Comparison of ENCODE assay signal across 14 cellular contexts in the genomic region with DNA sequence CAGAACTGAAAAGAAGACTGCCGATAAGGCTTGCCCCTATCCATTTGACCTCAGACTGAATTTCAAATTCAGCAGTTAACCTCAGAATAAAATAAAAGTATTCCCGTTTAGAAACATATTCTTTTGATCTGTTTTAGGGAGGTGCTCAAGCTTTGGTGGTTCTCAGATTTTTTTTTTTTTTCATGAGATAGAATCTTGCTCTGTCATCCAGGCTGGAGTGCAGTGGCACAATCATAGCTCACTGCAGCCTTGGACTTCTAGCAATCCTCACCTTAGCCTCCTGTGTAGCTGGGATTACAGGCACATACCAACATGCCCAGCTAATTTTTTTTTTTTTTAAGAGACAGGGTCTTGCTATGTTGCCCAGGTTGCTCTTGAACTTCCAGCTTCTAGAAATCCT. TPM values are rescaled to one million over a fixed set of nuclear protein-coding genes. Genes with fewer than 3 reads are reported as not detected.
DNase-seq lines count a peak whose midpoint lies in the region; ATAC-seq and TF ChIP-seq lines count a peak whose summit lies in the region.
"Had no signal": no experiment of that assay in that cellular context is flagged by ENCODE, and none has a peak within 500 bp of the region (broad histone marks: within the 10 kb centered on the region; RNA-seq: fewer than 3 reads in every experiment).

No MANE protein-coding gene starts in this region.

- peaks cover 26% of the 10 kb centered on the region for H3K36me3 Mint-ChIP-seq in CD4-positive, CD25-positive, alpha-beta regulatory T cell
- H3K36me3 Mint-ChIP-seq in CD8-positive, alpha-beta T cell: peaks cover 40% of the 10 kb centered on the region
- H3K36me3 Mint-ChIP-seq in WTC11: peaks cover 17% of the 10 kb centered on the region
- H3K36me3 Mint-ChIP-seq in naive thymus-derived CD4-positive, alpha-beta T cell: peaks cover 0 to 42% (median 23%) of the 10 kb centered on the region in 5 donors

- intact Hi-C loops in CD8-positive, alpha-beta T cell (cut with DNase I, micrococcal nuclease): no loop called here
- intact Hi-C loops in naive thymus-derived CD4-positive, alpha-beta T cell (cut with micrococcal nuclease): loop anchor here in 1 of 2 donors (2.0 to 5.0 kb wide), 2 partner anchors 14 to 42 kb away; no protein-coding TSS in a partner anchor
- intact Hi-C loops in prostate gland (cut with DNase I): no loop called here

- 76% methylated on average over 2 of the region's 2 CpGs for WGBS in prostate gland

- H3K27me3 Mint-ChIP-seq in CD4-positive, CD25-positive, alpha-beta regulatory T cell: no peaks in the 10 kb centered on the region
- H3K27me3 Mint-ChIP-seq in CD8-positive, alpha-beta T cell (ENCODE audit: low read depth): no peaks in the 10 kb centered on the region
- no peaks in the 10 kb centered on the region for H3K27me3 Mint-ChIP-seq in WTC11 (ENCODE audit: low read depth)
- H3K27me3 Mint-ChIP-seq in naive thymus-derived CD4-positive, alpha-beta T cell: no peaks in the 10 kb centered on the region
- H3K27me3 Mint-ChIP-seq: CD4-positive, alpha-beta T cell had no signal

- H3K36me3 ChIP-seq in CD4-positive, CD25-positive, alpha-beta regulatory T cell (ENCODE audit: control insufficient read depth, insufficient read depth, low read length): peaks cover 6% of the 10 kb centered on the region
- no peaks in the 10 kb centered on the region for H3K36me3 ChIP-seq in CD8-positive, alpha-beta T cell (ENCODE audit: insufficient read depth, low read length)
- no peaks in the 10 kb centered on the region for H3K36me3 ChIP-seq in naive thymus-derived CD4-positive, alpha-beta T cell (ENCODE audit: control insufficient read depth in 2 of 3, insufficient read depth in 3 of 3, low read length in 3 of 3)
- H3K36me3 ChIP-seq in prostate gland: no peaks in the 10 kb centered on the region
- H3K36me3 ChIP-seq: BE2C had no signal

- CTCF ChIA-PET in CD8-positive, alpha-beta T cell (lab: Charles Lee): no interaction called here
- CTCF ChIA-PET in WTC11 (lab: Charles Lee): no interaction called here
- CTCF ChIA-PET in naive thymus-derived CD4-positive, alpha-beta T cell (lab: Charles Lee): no interaction called here

- POLR2A ChIA-PET in CD8-positive, alpha-beta T cell (lab: Charles Lee): interaction anchor here (0.7 kb wide), 1 partner anchor 94 kb away, joined by 4 read pairs; no protein-coding TSS in a partner anchor
- POLR2A ChIA-PET in WTC11 (lab: Charles Lee): no interaction called here
- POLR2A ChIA-PET in naive thymus-derived CD4-positive, alpha-beta T cell (lab: Charles Lee): no interaction called here

- H3K27me3 ChIP-seq in CD4-positive, CD25-positive, alpha-beta regulatory T cell (ENCODE audit: control insufficient read depth, insufficient read depth, low read length): no peaks in the 10 kb centered on the region
- H3K27me3 ChIP-seq in CD8-positive, alpha-beta T cell (ENCODE audit: insufficient read depth, low read length): no peaks in the 10 kb centered on the region
- no peaks in the 10 kb centered on the region for H3K27me3 ChIP-seq in naive thymus-derived CD4-positive, alpha-beta T cell (ENCODE audit: control insufficient read depth in 2 of 2, insufficient read depth in 2 of 2, low read length in 2 of 2)
- no peaks in the 10 kb centered on the region for H3K27me3 ChIP-seq in prostate gland (replicated peaks; ENCODE audit: insufficient read depth)
- H3K27me3 ChIP-seq: BE2C had no signal

- TF ChIP-seq POLR2A in prostate gland (IDR thresholded peaks at IDR 0.05): no peak

- no peaks in the 10 kb centered on the region for H3K9me3 Mint-ChIP-seq in CD4-positive, CD25-positive, alpha-beta regulatory T cell
- H3K9me3 Mint-ChIP-seq in CD8-positive, alpha-beta T cell: no peaks in the 10 kb centered on the region
- H3K9me3 Mint-ChIP-seq in WTC11: no peaks in the 10 kb centered on the region
- no peaks in the 10 kb centered on the region for H3K9me3 Mint-ChIP-seq in naive thymus-derived CD4-positive, alpha-beta T cell
- H3K9me3 Mint-ChIP-seq: CD4-positive, alpha-beta T cell; H9 had no signal

- H3K4me1 Mint-ChIP-seq in CD4-positive, CD25-positive, alpha-beta regulatory T cell: peaks cover 34 to 90% (median 65%) of the 10 kb centered on the region in 4 donors
- H3K4me1 Mint-ChIP-seq in CD8-positive, alpha-beta T cell (ENCODE audit: low read depth): peaks cover 88% of the 10 kb centered on the region
- H3K4me1 Mint-ChIP-seq in WTC11: peaks cover 82% of the 10 kb centered on the region
- peaks cover 40 to 91% (median 80%) of the 10 kb centered on the region in 7 donors for H3K4me1 Mint-ChIP-seq in naive thymus-derived CD4-positive, alpha-beta T cell

- no peak for TF ChIP-seq CTCF in CD8-positive, alpha-beta T cell (IDR thresholded peaks at IDR 0.05)
- TF ChIP-seq CTCF in WTC11 (IDR thresholded peaks at IDR 0.05): no peak
- TF ChIP-seq CTCF in prostate gland (IDR thresholded peaks at IDR 0.05): no peak

- H3K4me3 Mint-ChIP-seq in CD4-positive, CD25-positive, alpha-beta regulatory T cell: peak overlapping the region in 1 of 4 donors; percentile 35
- no peak overlapping the region for H3K4me3 Mint-ChIP-seq in CD8-positive, alpha-beta T cell
- no peak overlapping the region for H3K4me3 Mint-ChIP-seq in WTC11
- H3K4me3 Mint-ChIP-seq in naive thymus-derived CD4-positive, alpha-beta T cell: peak overlapping the region in 3 of 10 donors; percentile 38 to 47 (median 42)
- H3K4me3 Mint-ChIP-seq: CD4-positive, alpha-beta T cell; H9 had no signal

- peaks cover 16% of the 10 kb centered on the region for H3K4me1 ChIP-seq in CD4-positive, CD25-positive, alpha-beta regulatory T cell (ENCODE audit: control insufficient read depth, insufficient read depth, low read length, poor library complexity, severe bottlenecking)
- H3K4me1 ChIP-seq in CD8-positive, alpha-beta T cell (ENCODE audit: insufficient read depth, low read length): peaks cover 36% of the 10 kb centered on the region
- H3K4me1 ChIP-seq in naive thymus-derived CD4-positive, alpha-beta T cell (ENCODE audit: control insufficient read depth in 2 of 2, insufficient read depth in 2 of 2, low read length in 2 of 2): peaks cover 0 to 12% of the 10 kb centered on the region in 2 donors
- no peaks in the 10 kb centered on the region for H3K4me1 ChIP-seq in prostate gland (replicated peaks)
- H3K4me1 ChIP-seq: BE2C had no signal

- no peak for DNase-seq in CD4-positive, CD25-positive, alpha-beta regulatory T cell
- DNase-seq in CD8-positive, alpha-beta T cell: no peak
- no peak for DNase-seq in WTC11 (ENCODE audit: low spot score)
- DNase-seq in naive thymus-derived CD4-positive, alpha-beta T cell: no peak
- DNase-seq in DMS153 (lab: John Stamatoyannopoulos, UW): no peak
- no peak for DNase-seq in prostate gland (ENCODE audit: low spot score)
- DNase-seq: ACHN; BE2C; C1 segment of cervical spinal cord; CD4-positive, alpha-beta T cell; DMS79 treated with DMSO at 0.1 percent for 48 hours; GF-D8; H9 had no signal

- H3K4me3 ChIP-seq in CD4-positive, CD25-positive, alpha-beta regulatory T cell (ENCODE audit: low read depth, low read length): no peak overlapping the region
- H3K4me3 ChIP-seq in CD8-positive, alpha-beta T cell (ENCODE audit: low read depth, low read length): no peak overlapping the region
- no peak overlapping the region for H3K4me3 ChIP-seq in naive thymus-derived CD4-positive, alpha-beta T cell (ENCODE audit: low read length)
- no peak overlapping the region for H3K4me3 ChIP-seq in prostate gland

- H3K27ac ChIP-seq in CD4-positive, CD25-positive, alpha-beta regulatory T cell (ENCODE audit: insufficient read depth, low read length, poor library complexity, severe bottlenecking): no peak overlapping the region
- H3K27ac ChIP-seq in CD8-positive, alpha-beta T cell (ENCODE audit: low read depth, low read length): no peak overlapping the region
- H3K27ac ChIP-seq in naive thymus-derived CD4-positive, alpha-beta T cell (ENCODE audit: low read depth, low read length): no peak overlapping the region
- no peak overlapping the region for H3K27ac ChIP-seq in prostate gland

- no peak for ATAC-seq in CD4-positive, CD25-positive, alpha-beta regulatory T cell (ENCODE audit: low read depth in 2 of 2)
- ATAC-seq in CD8-positive, alpha-beta T cell: no peak
- no peak for ATAC-seq in WTC11
- ATAC-seq in naive thymus-derived CD4-positive, alpha-beta T cell: no peak
- no peak for ATAC-seq in GM21360 (IDR thresholded peaks at IDR 0.05; ENCODE audit: unreplicated experiment)

- no peaks in the 10 kb centered on the region for H3K9me3 ChIP-seq in CD4-positive, CD25-positive, alpha-beta regulatory T cell (ENCODE audit: control insufficient read depth in 2 of 2, low read length in 2 of 2)
- H3K9me3 ChIP-seq in CD8-positive, alpha-beta T cell (ENCODE audit: low read length): no peaks in the 10 kb centered on the region
- H3K9me3 ChIP-seq in naive thymus-derived CD4-positive, alpha-beta T cell (ENCODE audit: control insufficient read depth in 2 of 3, low read length in 3 of 3): no peaks in the 10 kb centered on the region
- H3K9me3 ChIP-seq in prostate gland: no peaks in the 10 kb centered on the region
- H3K9me3 ChIP-seq: BE2C had no signal

- peak overlapping the region in 2 of 3 donors; percentile 55 to 73 for H3K27ac Mint-ChIP-seq in CD4-positive, CD25-positive, alpha-beta regulatory T cell
- H3K27ac Mint-ChIP-seq in CD8-positive, alpha-beta T cell: peak overlapping the region; percentile 78
- peak overlapping the region; percentile 38; the same call in 1 of the 2 replicates for H3K27ac Mint-ChIP-seq in WTC11
- H3K27ac Mint-ChIP-seq in naive thymus-derived CD4-positive, alpha-beta T cell: peak overlapping the region in 7 of 9 donors; percentile 19 to 51 (median 22)

TF ChIP-seq in WTC11, 78 proteins besides CTCF, POLR2A, EP300 and RAD21 (continues in another document):
- no peak for TF ChIP-seq CREM (CRISPR knock-in tag; IDR thresholded peaks at IDR 0.05)
- no peak for TF ChIP-seq ZNF317 (CRISPR knock-in tag; IDR thresholded peaks at IDR 0.05; ENCODE audit: borderline replicate concordance, low read depth)
- no peak for TF ChIP-seq ZNF138 (CRISPR knock-in tag; conservative IDR thresholded peaks at IDR 0.05)
- peak; percentile 17; the same call in 1 of the 2 replicates for TF ChIP-seq ZNF121 (CRISPR knock-in tag; IDR thresholded peaks at IDR 0.05)
- TF ChIP-seq SP1 (CRISPR knock-in tag; conservative IDR thresholded peaks at IDR 0.05): no peak

RNA-seq across cellular contexts. Expression of gene AEBP2, which starts 15.5 kb away (rescaled TPM):
- total RNA-seq in CD4-positive, CD25-positive, alpha-beta regulatory T cell: 64.7 TPM
- 10 to 100 TPM in 3 of 4 donors, 1 to 10 TPM in 1; 9.1 to 11.8 (median 11.6) TPM for polyA plus RNA-seq in CD4-positive, CD25-positive, alpha-beta regulatory T cell
- 10 to 100 TPM; 54.0 to 57.9 TPM for total RNA-seq in CD8-positive, alpha-beta T cell
- 61.9 to 69.9 TPM (median 65.9 TPM) in 3 replicates for total RNA-seq in WTC11 (2021)
- 10 to 100 TPM; 49.2 to 58.7 (median 57.5) TPM for total RNA-seq in naive thymus-derived CD4-positive, alpha-beta T cell
- 10 to 100 TPM; 11.3 to 19.5 TPM for polyA plus RNA-seq in naive thymus-derived CD4-positive, alpha-beta T cell
- total RNA-seq in prostate gland: 10 to 100 TPM; 29.3 to 51.7 TPM

Comparison
In these comparisons a context has a peak if more than half of its experiments do, and no peak if none do; other contexts are left out.
1. H3K27ac Mint-ChIP-seq: peak in every context shown above with its lines; median percentile 78 in CD8-positive, alpha-beta T cell; 64 in CD4-positive, CD25-positive, alpha-beta regulatory T cell; 38 in WTC11; 22 in naive thymus-derived CD4-positive, alpha-beta T cell.